ENCODE assay signal across 1 cellular context in genomic region chr4:67608047-67608446, GRCh38.
TF ChIP-seq lines count a peak whose summit lies in the region.

No MANE protein-coding gene starts in this region.

TF ChIP-seq in K562, 482 proteins besides CTCF, POLR2A, EP300 and RAD21:
- TF ChIP-seq ERF (CRISPR knock-in tag; IDR thresholded peaks at IDR 0.05) (no peak), E2F4 (CRISPR knock-in tag; IDR thresholded peaks at IDR 0.05; ENCODE audit: low read depth) (no peak), TFAM (CRISPR knock-in tag; conservative IDR thresholded peaks at IDR 0.05) (no peak), CBFA2T2 (conservative IDR thresholded peaks at IDR 0.05) (no peak), RBM39 (optimal IDR thresholded peaks at IDR 0.05; ENCODE audit: low read depth, low read length) (no peak), PKNOX1 (IDR thresholded peaks at IDR 0.05) (no peak), NFATC3 (IDR thresholded peaks at IDR 0.05) (no peak), POLR3G (IDR thresholded peaks at IDR 0.05; ENCODE audit: extremely low read depth, insufficient read length, insufficient replicate concordance) (no peak), CREB1 (IDR thresholded peaks at IDR 0.05) (no peak), CREB1 (CRISPR knock-in tag; IDR thresholded peaks at IDR 0.05) (no peak), ZNF282 (CRISPR knock-in tag; IDR thresholded peaks at IDR 0.05) (no peak), PHF8 (IDR thresholded peaks at IDR 0.05; ENCODE audit: borderline replicate concordance, low read length) (no peak), NEUROD1 (IDR thresholded peaks at IDR 0.05; ENCODE audit: borderline replicate concordance, low read depth, low read length, partially characterized antibody) (no peak), CREBBP (IDR thresholded peaks at IDR 0.05; ENCODE audit: low read depth, low read length) (no peak), TEAD2 (tag; IDR thresholded peaks at IDR 0.05) (no peak), CEBPZ (IDR thresholded peaks at IDR 0.05; ENCODE audit: borderline replicate concordance, low read depth, low read length) (no peak), FIP1L1 (IDR thresholded peaks at IDR 0.05; ENCODE audit: low read depth, low read length, poor library complexity, severe bottlenecking) (no peak), SMAD4 (CRISPR knock-in tag; conservative IDR thresholded peaks at IDR 0.05) (no peak), DACH1 (IDR thresholded peaks at IDR 0.05; ENCODE audit: partially characterized antibody) (no peak)
